28 cellular contexts compared by ENCODE assay signal in the genomic region with DNA sequence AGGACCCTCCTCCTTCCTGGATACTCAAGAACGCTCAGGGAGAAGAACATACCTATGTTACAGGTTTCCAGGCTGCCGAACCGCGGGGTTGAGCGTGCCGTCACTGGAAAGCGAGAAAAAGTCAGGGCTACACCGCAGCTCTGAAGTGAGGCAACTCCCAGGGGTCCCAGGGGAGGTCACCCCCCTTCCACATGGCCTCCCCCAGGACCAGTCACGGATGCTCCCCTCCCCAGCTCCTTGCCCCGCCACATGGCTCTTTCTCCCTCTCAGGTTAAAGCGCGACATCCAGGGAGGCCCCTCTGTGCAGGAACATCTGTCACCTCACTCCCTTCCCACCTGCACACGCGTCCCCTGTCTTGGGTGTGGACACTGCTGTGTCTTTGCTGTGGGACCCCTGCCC.
"Had no signal": no experiment of that assay in that cellular context is flagged by ENCODE, and none has a peak within 500 bp of the region (broad histone marks: within the 10 kb centered on the region; RNA-seq: fewer than 3 reads in every experiment).

No MANE protein-coding gene starts in this region.

- H3K4me3 ChIP-seq: esophagus squamous epithelium, gastroesophageal sphincter, heart right ventricle had no signal

- ATAC-seq: activated naive CD4-positive, alpha-beta T cell treated with anti-CD3 and anti-CD28 coated beads, Interleukin-2, amount 50 U/mL, for 72 hours; activated T-cell treated with anti-CD3 and anti-CD28 coated beads, Interleukin-2, amount 50 U/mL, for 72 hours; effector memory CD8-positive, alpha-beta T cell; heart right ventricle; WTC11 had no signal

- H3K4me1 Mint-ChIP-seq: activated CD4-positive, alpha-beta memory T cell treated with anti-CD3 and anti-CD28 coated beads, Interleukin-2, amount 10 ng/mL, durations not matched to agents 7 days and 5 days; central memory CD8-positive, alpha-beta T cell; WTC11 had no signal

- H3K4me1 ChIP-seq: gastroesophageal sphincter, heart right ventricle had no signal

- H3K27me3 ChIP-seq: brain microvascular endothelial cell, esophagus squamous epithelium, gastroesophageal sphincter had no signal

- H3K27ac ChIP-seq: brain microvascular endothelial cell, epithelial cell of prostate, esophagus squamous epithelium, gastroesophageal sphincter, heart right ventricle, VCaP had no signal

- H3K36me3 Mint-ChIP-seq: activated naive CD4-positive, alpha-beta T cell treated with anti-CD3 and anti-CD28 coated beads, Interleukin-2, amount 10 ng/mL, durations not matched to agents 7 days and 5 days; activated naive CD4-positive, alpha-beta T cell treated with anti-CD3 and anti-CD28 coated beads, Interleukin-2, amount 50 U/mL, for 72 hours; activated naive CD8-positive, alpha-beta T cell treated with anti-CD3 and anti-CD28 coated beads, Interleukin-2, amount 10 ng/mL, durations not matched to agents 7 days and 5 days had no signal

- H3K27ac Mint-ChIP-seq: activated CD4-positive, alpha-beta memory T cell treated with anti-CD3 and anti-CD28 coated beads, Interleukin-2, amount 10 ng/mL, durations not matched to agents 7 days and 5 days; activated CD4-positive, alpha-beta T cell treated with anti-CD3 and anti-CD28 coated beads, Interleukin-2, amount 10 ng/mL, durations not matched to agents 7 days and 5 days; activated naive CD4-positive, alpha-beta T cell treated with anti-CD3 and anti-CD28 coated beads, Interleukin-2, amount 10 ng/mL, durations not matched to agents 7 days and 5 days; activated naive CD4-positive, alpha-beta T cell treated with anti-CD3 and anti-CD28 coated beads, Interleukin-2, amount 50 U/mL, for 72 hours; activated naive CD8-positive, alpha-beta T cell treated with anti-CD3 and anti-CD28 coated beads, Interleukin-2, amount 10 ng/mL, durations not matched to agents 7 days and 5 days; activated T-cell treated with anti-CD3 and anti-CD28 coated beads, Interleukin-2, amount 50 U/mL, for 24 hours; activated T-cell treated with anti-CD3 and anti-CD28 coated beads, Interleukin-2, amount 50 U/mL, for 72 hours; effector memory CD8-positive, alpha-beta T cell; WTC11 had no signal

- H3K4me3 Mint-ChIP-seq: activated CD4-positive, alpha-beta memory T cell treated with anti-CD3 and anti-CD28 coated beads, Interleukin-2, amount 10 ng/mL, durations not matched to agents 7 days and 5 days; activated CD4-positive, alpha-beta T cell treated with anti-CD3 and anti-CD28 coated beads, Interleukin-2, amount 10 ng/mL, durations not matched to agents 7 days and 5 days; activated naive CD4-positive, alpha-beta T cell treated with anti-CD3 and anti-CD28 coated beads, Interleukin-2, amount 10 ng/mL, durations not matched to agents 7 days and 5 days; activated naive CD8-positive, alpha-beta T cell treated with anti-CD3 and anti-CD28 coated beads, Interleukin-2, amount 10 ng/mL, durations not matched to agents 7 days and 5 days; activated T-cell treated with anti-CD3 and anti-CD28 coated beads, Interleukin-2, amount 50 U/mL, for 24 hours; activated T-cell treated with anti-CD3 and anti-CD28 coated beads, Interleukin-2, amount 50 U/mL, for 72 hours; central memory CD8-positive, alpha-beta T cell; effector memory CD8-positive, alpha-beta T cell; WTC11 had no signal

- H3K9me3 Mint-ChIP-seq: activated CD4-positive, alpha-beta T cell treated with anti-CD3 and anti-CD28 coated beads, Interleukin-2, amount 10 ng/mL, durations not matched to agents 7 days and 5 days; activated naive CD4-positive, alpha-beta T cell treated with anti-CD3 and anti-CD28 coated beads, Interleukin-2, amount 10 ng/mL, durations not matched to agents 7 days and 5 days; activated naive CD4-positive, alpha-beta T cell treated with anti-CD3 and anti-CD28 coated beads, Interleukin-2, amount 50 U/mL, for 72 hours; activated T-cell treated with anti-CD3 and anti-CD28 coated beads, Interleukin-2, amount 50 U/mL, for 24 hours; activated T-cell treated with anti-CD3 and anti-CD28 coated beads, Interleukin-2, amount 50 U/mL, for 72 hours; central memory CD8-positive, alpha-beta T cell; WTC11 had no signal

- H3K27me3 Mint-ChIP-seq: activated CD4-positive, alpha-beta memory T cell treated with anti-CD3 and anti-CD28 coated beads, Interleukin-2, amount 10 ng/mL, durations not matched to agents 7 days and 5 days; activated CD4-positive, alpha-beta T cell treated with anti-CD3 and anti-CD28 coated beads, Interleukin-2, amount 10 ng/mL, durations not matched to agents 7 days and 5 days; activated naive CD4-positive, alpha-beta T cell treated with anti-CD3 and anti-CD28 coated beads, Interleukin-2, amount 10 ng/mL, durations not matched to agents 7 days and 5 days; activated naive CD8-positive, alpha-beta T cell treated with anti-CD3 and anti-CD28 coated beads, Interleukin-2, amount 10 ng/mL, durations not matched to agents 7 days and 5 days; activated T-cell treated with anti-CD3 and anti-CD28 coated beads, Interleukin-2, amount 50 U/mL, for 24 hours had no signal

- H3K9me3 ChIP-seq: esophagus squamous epithelium, gastroesophageal sphincter, heart right ventricle had no signal

- DNase-seq: activated CD4-positive, alpha-beta memory T cell treated with anti-CD3 and anti-CD28 coated beads, Interleukin-2, amount 10 ng/mL, durations not matched to agents 7 days and 5 days; activated CD4-positive, alpha-beta T cell treated with anti-CD3 and anti-CD28 coated beads for 1 hour; activated CD4-positive, alpha-beta T cell treated with anti-CD3 and anti-CD28 coated beads for 4 hours; activated CD4-positive, alpha-beta T cell treated with anti-CD3 and anti-CD28 coated beads, Interleukin-2, amount 10 ng/mL, durations not matched to agents 7 days and 5 days; activated CD4-positive, alpha-beta T cell treated with anti-CD3 and anti-CD28 coated beads, Interleukin-2, amount 50 U/mL, for 4 hours; activated CD8-positive, alpha-beta memory T cell treated with anti-CD3 and anti-CD28 coated beads, Interleukin-2, amount 50 U/mL, for 48 hours; activated gamma-delta T cell; activated naive CD4-positive, alpha-beta T cell; activated naive CD4-positive, alpha-beta T cell treated with anti-CD3 and anti-CD28 coated beads, Interleukin-2, amount 10 ng/mL, durations not matched to agents 7 days and 5 days; activated naive CD8-positive, alpha-beta T cell treated with anti-CD3 and anti-CD28 coated beads, Interleukin-2, amount 10 ng/mL, durations not matched to agents 7 days and 5 days; activated T-cell treated with anti-CD3 and anti-CD28 coated beads for 4 hours; activated T-cell treated with anti-CD3 and anti-CD28 coated beads, Interleukin-2, amount 50 U/mL, for 24 hours; activated T-cell treated with anti-CD3 and anti-CD28 coated beads, Interleukin-2, amount 50 U/mL, for 72 hours; brain microvascular endothelial cell; cortex of kidney; dermis blood vessel endothelial cell; effector CD4-positive, alpha-beta T cell; effector memory CD8-positive, alpha-beta T cell; esophagus squamous epithelium; foreskin melanocyte; heart right ventricle; T-helper 2 cell had no signal

- H3K36me3 ChIP-seq: brain microvascular endothelial cell, esophagus squamous epithelium, gastroesophageal sphincter, heart right ventricle had no signal
